In genomic region chr2:85445316-85446295, GRCh38 we compare ENCODE assay signal across 8 cellular contexts. TPM values are rescaled to one million over a fixed set of nuclear protein-coding genes. Genes with fewer than 3 reads are reported as not detected.
A peak's percentile ranks its signal among the peaks of the same experiment; 100 is the strongest.
DNase-seq lines count a peak whose midpoint lies in the region; ATAC-seq and TF ChIP-seq lines count a peak whose summit lies in the region.

No MANE protein-coding gene starts in this region.

- no peaks in the 10 kb centered on the region for H3K27me3 ChIP-seq in AG04450 (ENCODE audit: control insufficient read depth, insufficient read depth, low read length)
- H3K27me3 ChIP-seq in colonic mucosa: no peaks in the 10 kb centered on the region
- no peaks in the 10 kb centered on the region for H3K27me3 ChIP-seq in mucosa of rectum (ENCODE audit: control insufficient read depth in 2 of 2, insufficient read depth in 2 of 2, low read length in 2 of 2)

- TF ChIP-seq CTCF in AG04450 (IDR thresholded peaks at IDR 0.05; ENCODE audit: low read depth, low read length) (no peak), colonic mucosa (IDR thresholded peaks at IDR 0.05) (no peak)

- H3K4me1 ChIP-seq in colonic mucosa (no peaks in the 10 kb centered on the region), mucosa of rectum (ENCODE audit: control insufficient read depth in 2 of 2, insufficient read depth in 2 of 2, low read length in 2 of 2) (no peaks in the 10 kb centered on the region)

- H3K36me3 ChIP-seq in colonic mucosa (no peaks in the 10 kb centered on the region), mucosa of rectum (ENCODE audit: control insufficient read depth in 2 of 2, insufficient read depth in 2 of 2, low read length in 2 of 2) (no peaks in the 10 kb centered on the region)

- intact Hi-C loops in colonic mucosa (cut with DNase I): no loop called here

- POLR2A ChIA-PET in AG04450 (lab: Yijun Ruan, JAX): interaction anchor here (0.6 to 4.0 kb wide), 7 partner anchors 12 to 290 kb away, joined by 3 to 20 read pairs (median 4); partner anchors contain the start of genes MAT2A and TGOLN2

- H3K27ac ChIP-seq in AG04450 (ENCODE audit: low read depth, low read length) (peak overlapping the region; percentile 96), colonic mucosa (peak overlapping the region; percentile 24), mucosa of rectum (ENCODE audit: low read depth in 2 of 2, low read length in 2 of 2) (peak overlapping the region; percentile 37 to 48)

- ATAC-seq in GM19324 (IDR thresholded peaks at IDR 0.05; ENCODE audit: low FRiP score, unreplicated experiment): no peak
- ATAC-seq in HG02973 (IDR thresholded peaks at IDR 0.05; ENCODE audit: unreplicated experiment): no peak
- ATAC-seq in GM18868 (IDR thresholded peaks at IDR 0.05; ENCODE audit: unreplicated experiment): no peak

- DNase-seq in AG04450 (ENCODE audit: low read depth, low spot score): peak; percentile 50
- peak; percentile 9 for DNase-seq in NCI-H1092 (lab: John Stamatoyannopoulos, UW)
- no peak for DNase-seq in colonic mucosa
- DNase-seq in activated CD4-positive, alpha-beta T cell treated with anti-CD3 and anti-CD28 coated beads for 48 hours: no peak

- H3K4me3 ChIP-seq in AG04450 (ENCODE audit: low read depth, low read length) (no peak overlapping the region), colonic mucosa (no peak overlapping the region), mucosa of rectum (ENCODE audit: low read length in 2 of 2) (no peak overlapping the region)

- CTCF ChIA-PET in AG04450 (lab: Charles Lee): interaction anchor here (1.2 kb wide), 1 partner anchor 106 kb away, joined by 6 read pairs; no protein-coding TSS in a partner anchor

- H3K9ac ChIP-seq in colonic mucosa (ENCODE audit: low read depth in 2 of 2, low read length in 2 of 2) (peak overlapping the region in 1 of 2 donors; percentile 12), mucosa of rectum (ENCODE audit: low read depth in 1 of 2, low read length in 2 of 2) (no peak overlapping the region)

- H3K9me3 ChIP-seq in AG04450 (ENCODE audit: control insufficient read depth, insufficient read depth, low read length) (no peaks in the 10 kb centered on the region), colonic mucosa (no peaks in the 10 kb centered on the region), mucosa of rectum (ENCODE audit: control insufficient read depth in 2 of 2, low read length in 2 of 2) (no peaks in the 10 kb centered on the region)

RNA-seq across cellular contexts. Expression of gene SH2D6, which starts 27.1 kb away (rescaled TPM):
- polyA plus RNA-seq in AG04450 (2011; rRNA removed): 0.10 and 0.15 TPM in 2 replicates
- polyA minus RNA-seq in AG04450 (2011; rRNA and poly(A)+ RNA removed): not detected in 2 replicates
- total RNA-seq in colonic mucosa: 1 to 10 TPM; 1.6 to 9.2 TPM

RNA-seq across cellular contexts. Expression of gene CAPG, which starts 35.4 kb away (rescaled TPM):
- 70.5 and 97.8 TPM in 2 replicates for polyA plus RNA-seq in AG04450 (2011; rRNA removed)
- 34.6 and 62.9 TPM in 2 replicates for polyA minus RNA-seq in AG04450 (2011; rRNA and poly(A)+ RNA removed)
- 100 to 1,000 TPM; 102 to 105 TPM for total RNA-seq in colonic mucosa

Comparison
In these comparisons a context has a peak if more than half of its experiments do, and no peak if none do; other contexts are left out.
1. DNase-seq: peak in AG04450 (single experiment) and NCI-H1092 (single experiment); none in colonic mucosa (single experiment) and activated CD4-positive, alpha-beta T cell treated with anti-CD3 and anti-CD28 coated beads for 48 hours (single experiment).
2. H3K27ac ChIP-seq: peak in every context shown above with its lines; median percentile 96 in AG04450; 42 in mucosa of rectum; 24 in colonic mucosa.